Comparison of ENCODE assay signal across 11 cellular contexts in genomic region chr15:49174902-49175301, GRCh38.
"Had no signal": no experiment of that assay in that cellular context is flagged by ENCODE, and none has a peak within 500 bp of the region (broad histone marks: within the 10 kb centered on the region; RNA-seq: fewer than 3 reads in every experiment).

No MANE protein-coding gene starts in this region.

- H3K27ac ChIP-seq: gastroesophageal sphincter, heart right ventricle, thyroid gland had no signal

- H3K27ac Mint-ChIP-seq: activated naive CD4-positive, alpha-beta T cell treated with anti-CD3 and anti-CD28 coated beads, Interleukin-2, amount 10 ng/mL, durations not matched to agents 7 days and 5 days; activated T-helper 2 cell treated with anti-CD3 and anti-CD28 coated beads, Interferon-gamma antibody, Interleukin-2, Interleukin-4, amounts not matched to agents 10 μg/mL and 5 μg/mL and 100 μg/mL, durations not matched to agents 14 hours and 24 hours and 36 hours; natural killer cell treated with Interleukin-12 subunit alpha and Interleukin-12 subunit beta and Interleukin-15 and Interleukin-18, amount 100 ng/mL, for 72 hours; stimulated activated memory B cell treated with anti-CD40 and anti-IgM and Interleukin-4, amounts not matched to agents 10 μg/mL and 1 μg/mL and 100 μg/mL, for 72 hours; WTC11 had no signal

- H3K36me3 Mint-ChIP-seq: natural killer cell treated with Interleukin-12 subunit alpha and Interleukin-12 subunit beta and Interleukin-15 and Interleukin-18, amount 100 ng/mL, for 72 hours had no signal

- H3K4me3 Mint-ChIP-seq: activated naive CD4-positive, alpha-beta T cell treated with anti-CD3 and anti-CD28 coated beads, Interleukin-2, amount 10 ng/mL, durations not matched to agents 7 days and 5 days; natural killer cell treated with Interleukin-12 subunit alpha and Interleukin-12 subunit beta and Interleukin-15 and Interleukin-18, amount 100 ng/mL, for 72 hours; stimulated activated memory B cell treated with anti-CD40 and anti-IgM and Interleukin-4, amounts not matched to agents 10 μg/mL and 1 μg/mL and 100 μg/mL, for 72 hours; WTC11 had no signal

- H3K9me3 ChIP-seq: gastroesophageal sphincter, heart right ventricle, thyroid gland had no signal

- H3K36me3 ChIP-seq: gastroesophageal sphincter, thyroid gland had no signal

- ATAC-seq: gastroesophageal sphincter; heart right ventricle; natural killer cell treated with Interleukin-12 subunit alpha and Interleukin-12 subunit beta and Interleukin-15 and Interleukin-18, amount 100 ng/mL, for 72 hours; stimulated activated memory B cell treated with anti-CD40 and anti-IgM and Interleukin-4, amounts not matched to agents 10 μg/mL and 1 μg/mL and 100 μg/mL, for 72 hours; WTC11 had no signal

- H3K27me3 Mint-ChIP-seq: activated naive CD4-positive, alpha-beta T cell treated with anti-CD3 and anti-CD28 coated beads, Interleukin-2, amount 10 ng/mL, durations not matched to agents 7 days and 5 days; natural killer cell treated with Interleukin-12 subunit alpha and Interleukin-12 subunit beta and Interleukin-15 and Interleukin-18, amount 100 ng/mL, for 72 hours; stimulated activated memory B cell treated with anti-CD40 and anti-IgM and Interleukin-4, amounts not matched to agents 10 μg/mL and 1 μg/mL and 100 μg/mL, for 72 hours had no signal

- DNase-seq: activated CD4-positive, alpha-beta T cell treated with anti-CD3 and anti-CD28 coated beads for 4 hours; activated naive CD4-positive, alpha-beta T cell treated with anti-CD3 and anti-CD28 coated beads, Interleukin-2, amount 10 ng/mL, durations not matched to agents 7 days and 5 days; heart right ventricle; occipital lobe; stimulated activated CD4-positive, alpha-beta T cell treated with anti-CD3 and anti-CD28 coated beads, Interleukin-2, amount 100 ng/mL, for 48 hours; thyroid gland had no signal

- H3K9me3 Mint-ChIP-seq: activated naive CD4-positive, alpha-beta T cell treated with anti-CD3 and anti-CD28 coated beads, Interleukin-2, amount 10 ng/mL, durations not matched to agents 7 days and 5 days; activated T-helper 2 cell treated with anti-CD3 and anti-CD28 coated beads, Interferon-gamma antibody, Interleukin-2, Interleukin-4, amounts not matched to agents 10 μg/mL and 5 μg/mL and 100 μg/mL, durations not matched to agents 14 hours and 24 hours and 36 hours; natural killer cell treated with Interleukin-12 subunit alpha and Interleukin-12 subunit beta and Interleukin-15 and Interleukin-18, amount 100 ng/mL, for 72 hours; stimulated activated memory B cell treated with anti-CD40 and anti-IgM and Interleukin-4, amounts not matched to agents 10 μg/mL and 1 μg/mL and 100 μg/mL, for 72 hours had no signal

- H3K27me3 ChIP-seq: gastroesophageal sphincter, heart right ventricle, thyroid gland had no signal

- H3K4me3 ChIP-seq: gastroesophageal sphincter, heart right ventricle, thyroid gland had no signal
